1 cellular context compared by ENCODE assay signal in the genomic region with DNA sequence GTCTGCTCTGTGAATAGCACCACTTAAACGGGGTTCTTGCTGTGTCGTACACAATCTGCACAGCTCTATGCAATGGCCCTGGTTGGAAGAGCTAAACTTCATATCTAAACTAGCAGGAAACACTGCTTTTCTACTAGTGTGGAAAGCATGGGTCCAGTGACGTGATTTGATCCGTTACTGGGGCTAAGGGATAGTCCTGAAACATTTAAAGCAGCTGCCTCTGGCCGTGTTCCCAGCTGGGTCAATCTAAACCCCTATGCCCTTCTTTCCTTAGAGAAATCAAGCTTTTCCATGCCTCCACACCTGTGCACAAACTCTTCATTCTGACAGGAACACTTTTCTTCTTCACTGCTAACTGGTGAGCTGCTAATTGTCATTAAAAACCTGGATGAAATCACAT.
TF ChIP-seq lines count a peak whose summit lies in the region.

No MANE protein-coding gene starts in this region.

TF ChIP-seq in IMR-90, 13 proteins besides CTCF, POLR2A, EP300 and RAD21:
- TF ChIP-seq CEBPB (IDR thresholded peaks at IDR 0.05; ENCODE audit: low read depth, low read length) (no peak), MAZ (IDR thresholded peaks at IDR 0.05; ENCODE audit: borderline replicate concordance, low read depth, low read length) (no peak), BHLHE40 (IDR thresholded peaks at IDR 0.05; ENCODE audit: low read depth, low read length) (no peak), RFX5 (IDR thresholded peaks at IDR 0.05; ENCODE audit: low read depth, low read length) (no peak), FOS (IDR thresholded peaks at IDR 0.05; ENCODE audit: low read depth, low read length) (no peak), MXI1 (IDR thresholded peaks at IDR 0.05; ENCODE audit: borderline replicate concordance, low read depth, low read length) (no peak), SMC3 (IDR thresholded peaks at IDR 0.05; ENCODE audit: low read depth, low read length) (no peak), CHD1 (IDR thresholded peaks at IDR 0.05; ENCODE audit: low read depth, low read length) (no peak), NFE2L2 (IDR thresholded peaks at IDR 0.05; ENCODE audit: low read depth, low read length) (no peak), USF2 (IDR thresholded peaks at IDR 0.05; ENCODE audit: low read depth, low read length) (no peak)
- TF ChIP-seq, protein P1, sequence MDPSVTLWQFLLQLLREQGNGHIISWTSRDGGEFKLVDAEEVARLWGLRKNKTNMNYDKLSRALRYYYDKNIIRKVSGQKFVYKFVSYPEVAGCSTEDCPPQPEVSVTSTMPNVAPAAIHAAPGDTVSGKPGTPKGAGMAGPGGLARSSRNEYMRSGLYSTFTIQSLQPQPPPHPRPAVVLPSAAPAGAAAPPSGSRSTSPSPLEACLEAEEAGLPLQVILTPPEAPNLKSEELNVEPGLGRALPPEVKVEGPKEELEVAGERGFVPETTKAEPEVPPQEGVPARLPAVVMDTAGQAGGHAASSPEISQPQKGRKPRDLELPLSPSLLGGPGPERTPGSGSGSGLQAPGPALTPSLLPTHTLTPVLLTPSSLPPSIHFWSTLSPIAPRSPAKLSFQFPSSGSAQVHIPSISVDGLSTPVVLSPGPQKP (IDR thresholded peaks at IDR 0.05; ENCODE audit: borderline replicate concordance, low read depth, low read length), result no peak
